ENCODE assay signal across 1 cellular context in genomic region chr9:36867672-36868471, GRCh38.
TF ChIP-seq lines count a peak whose summit lies in the region.

No MANE protein-coding gene starts in this region.

TF ChIP-seq in HepG2, 621 proteins besides CTCF, POLR2A, EP300 and RAD21 (continued from another document and continues in another):
- TF ChIP-seq ATF6 (CRISPR knock-in tag; conservative IDR thresholded peaks at IDR 0.05), result no peak
- peak; percentile 92 for TF ChIP-seq KDM6A (CRISPR knock-in tag; IDR thresholded peaks at IDR 0.05; ENCODE audit: low read depth)
- TF ChIP-seq ZNF20 (CRISPR knock-in tag; IDR thresholded peaks at IDR 0.05), result no peak
- TF ChIP-seq ZFAT (CRISPR knock-in tag; conservative IDR thresholded peaks at IDR 0.05), result no peak
- no peak for TF ChIP-seq NFE2L2 (IDR thresholded peaks at IDR 0.05; ENCODE audit: low read length)
- TF ChIP-seq NR2C2 (CRISPR knock-in tag; IDR thresholded peaks at IDR 0.05; ENCODE audit: borderline replicate concordance), result peak; percentile 80; the same call in 1 of the 2 replicates
- 0 out of 2 replicates have a peak, but pooled peaks have one; percentile 33 for TF ChIP-seq ZNF329 (CRISPR knock-in tag; IDR thresholded peaks at IDR 0.05; ENCODE audit: low read depth)
- no peak for TF ChIP-seq ZNF234 (CRISPR knock-in tag; conservative IDR thresholded peaks at IDR 0.05)
- TF ChIP-seq KIAA2018 (CRISPR knock-in tag; IDR thresholded peaks at IDR 0.05; ENCODE audit: borderline replicate concordance), result no peak
- TF ChIP-seq CBFB (CRISPR knock-in tag; IDR thresholded peaks at IDR 0.05), result peak; percentile 68
- no peak for TF ChIP-seq SP140L (CRISPR knock-in tag; IDR thresholded peaks at IDR 0.05; ENCODE audit: borderline replicate concordance)
- peak; percentile 56; the same call in 1 of the 2 replicates for TF ChIP-seq TOE1 (CRISPR knock-in tag; IDR thresholded peaks at IDR 0.05)
- TF ChIP-seq TCF7 (IDR thresholded peaks at IDR 0.05; ENCODE audit: low read depth), result peak; percentile 72
- 0 out of 2 replicates have a peak, but pooled peaks have one; percentile 50 for TF ChIP-seq ETV6 (CRISPR knock-in tag; conservative IDR thresholded peaks at IDR 0.05)
- TF ChIP-seq PCBP2 (optimal IDR thresholded peaks at IDR 0.05; ENCODE audit: low read depth, low read length, poor library complexity, severe bottlenecking), result no peak
- TF ChIP-seq ZNF12 (CRISPR knock-in tag; IDR thresholded peaks at IDR 0.05), result no peak
- TF ChIP-seq ZNF768 (CRISPR knock-in tag; IDR thresholded peaks at IDR 0.05), result no peak
- TF ChIP-seq ZNF563 (CRISPR knock-in tag; IDR thresholded peaks at IDR 0.05), result no peak
- no peak for TF ChIP-seq FUBP1 (CRISPR knock-in tag; IDR thresholded peaks at IDR 0.05; ENCODE audit: borderline replicate concordance)
- no peak for TF ChIP-seq DBP (CRISPR knock-in tag; IDR thresholded peaks at IDR 0.05; ENCODE audit: not compliant biosample characterization)
- peak; percentile 97 for TF ChIP-seq ZNF503 (CRISPR knock-in tag; IDR thresholded peaks at IDR 0.05)
- TF ChIP-seq PCBP1 (IDR thresholded peaks at IDR 0.05; ENCODE audit: borderline replicate concordance, low read depth, low read length), result no peak
- TF ChIP-seq SKI (IDR thresholded peaks at IDR 0.05; ENCODE audit: partially characterized antibody), result peak; percentile 86
- no peak for TF ChIP-seq ZNF790 (CRISPR knock-in tag; IDR thresholded peaks at IDR 0.05; ENCODE audit: borderline replicate concordance)
- TF ChIP-seq MYC (CRISPR knock-in tag; IDR thresholded peaks at IDR 0.05; ENCODE audit: borderline replicate concordance), result peak; percentile 36; the same call in 1 of the 2 replicates
- no peak for TF ChIP-seq ARNT (IDR thresholded peaks at IDR 0.05)
- peak; percentile 90; the same call in 1 of the 2 replicates for TF ChIP-seq ZBTB7A (CRISPR knock-in tag; IDR thresholded peaks at IDR 0.05)
- TF ChIP-seq ZNF552 (CRISPR knock-in tag; IDR thresholded peaks at IDR 0.05; ENCODE audit: borderline replicate concordance), result no peak
- TF ChIP-seq JUN (CRISPR knock-in tag; IDR thresholded peaks at IDR 0.05), result no peak
- TF ChIP-seq TFE3 (CRISPR knock-in tag; IDR thresholded peaks at IDR 0.05), result peak; percentile 79
- 0 out of 2 replicates have a peak, but pooled peaks have one; percentile 55 for TF ChIP-seq STAT6 (CRISPR knock-in tag; IDR thresholded peaks at IDR 0.05; ENCODE audit: borderline replicate concordance)
- TF ChIP-seq TEAD2 (CRISPR knock-in tag; IDR thresholded peaks at IDR 0.05), result no peak
- TF ChIP-seq HIC2 (CRISPR knock-in tag; IDR thresholded peaks at IDR 0.05; ENCODE audit: low read depth), result peak; percentile 86; the same call in 1 of the 2 replicates
- TF ChIP-seq SALL2 (CRISPR knock-in tag; IDR thresholded peaks at IDR 0.05), result peak; percentile 53; the same call in 1 of the 2 replicates
- TF ChIP-seq ZNF350 (CRISPR knock-in tag; IDR thresholded peaks at IDR 0.05; ENCODE audit: borderline replicate concordance, low read depth), result peak; percentile 69; the same call in 1 of the 2 replicates
- TF ChIP-seq ZNF775 (CRISPR knock-in tag; IDR thresholded peaks at IDR 0.05; ENCODE audit: borderline replicate concordance), result no peak
- no peak; the same call in 1 of the 2 replicates for TF ChIP-seq SP4 (CRISPR knock-in tag; IDR thresholded peaks at IDR 0.05)
- peak; percentile 96 for TF ChIP-seq RCOR2 (CRISPR knock-in tag; IDR thresholded peaks at IDR 0.05)
